In the genomic region with DNA sequence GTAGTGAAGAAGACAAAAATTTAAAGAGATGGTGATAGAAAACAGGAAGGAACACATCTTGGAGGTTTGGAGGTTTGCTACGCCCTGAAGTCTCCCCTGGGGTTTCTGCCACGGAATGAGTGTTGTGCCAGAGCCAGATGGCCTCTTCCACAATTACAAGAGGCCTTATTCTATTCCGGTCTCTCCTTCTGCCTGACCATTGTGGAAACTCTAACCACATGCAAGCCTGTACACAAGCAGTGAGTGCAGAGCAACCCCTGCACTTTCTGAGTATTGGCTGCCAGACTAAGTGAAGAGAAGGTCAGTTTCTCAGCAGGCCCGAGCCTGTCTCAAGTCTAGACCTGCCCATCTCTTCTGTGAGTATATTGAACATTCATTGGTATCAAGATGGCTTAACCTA, we compare ENCODE assay signal across 12 cellular contexts. TPM values are rescaled to one million over a fixed set of nuclear protein-coding genes. Genes with fewer than 3 reads are reported as not detected.
A peak's percentile ranks its signal among the peaks of the same experiment; 100 is the strongest.
DNase-seq lines count a peak whose midpoint lies in the region; ATAC-seq, FAIRE-seq and TF ChIP-seq lines count a peak whose summit lies in the region.
"Had no signal": no experiment of that assay in that cellular context is flagged by ENCODE, and none has a peak within 500 bp of the region (broad histone marks: within the 10 kb centered on the region; RNA-seq: fewer than 3 reads in every experiment).

No MANE protein-coding gene starts in this region.

- no peak overlapping the region for H3K4me2 ChIP-seq in parathyroid adenoma (ENCODE audit: low read length)

- no peak overlapping the region for H3K4me3 ChIP-seq in astrocyte of the cerebellum (ENCODE audit: low read depth, low read length)
- no peak overlapping the region for H3K4me3 ChIP-seq in parathyroid adenoma (ENCODE audit: low read depth, low read length)
- no peak overlapping the region for H3K4me3 ChIP-seq in Peyer's patch
- H3K4me3 ChIP-seq: psoas muscle had no signal

- TF ChIP-seq POLR2A in Peyer's patch (IDR thresholded peaks at IDR 0.05) (no peak), H54 (IDR thresholded peaks at IDR 0.05; ENCODE audit: low read depth, low read length) (no peak)

- H3K9ac ChIP-seq in parathyroid adenoma, result no peak overlapping the region

- no peak overlapping the region for H2AFZ ChIP-seq in parathyroid adenoma

- peak; percentile 48 for ATAC-seq in GM19397 (IDR thresholded peaks at IDR 0.05; ENCODE audit: unreplicated experiment)
- peak; percentile 55 for ATAC-seq in HG03354 (IDR thresholded peaks at IDR 0.05; ENCODE audit: poor library complexity, severe bottlenecking, unreplicated experiment)
- ATAC-seq in GM21367 (IDR thresholded peaks at IDR 0.05; ENCODE audit: unreplicated experiment), result no peak

- H3K9me3 ChIP-seq in parathyroid adenoma (ENCODE audit: control insufficient read depth, low read length) (no peaks in the 10 kb centered on the region), Peyer's patch (no peaks in the 10 kb centered on the region)
- H3K9me3 ChIP-seq: psoas muscle had no signal

- DNase-seq in astrocyte of the cerebellum (ENCODE audit: low read depth) (peak; percentile 65), NAMALWA (ENCODE audit: low spot score) (no peak), Peyer's patch (no peak), H54 (ENCODE audit: insufficient read length, low spot score) (no peak)
- DNase-seq: effector CD8-positive, alpha-beta T cell; NCI-H2029; psoas muscle; SW 1271 had no signal

- H3K79me2 ChIP-seq in parathyroid adenoma, result no peaks in the 10 kb centered on the region

- in situ Hi-C loops in astrocyte of the cerebellum (cut with HindIII; ENCODE audit: low sequenced_read_pairs), result no loop called here

- H3K27ac ChIP-seq in parathyroid adenoma (peak overlapping the region; percentile 7), Peyer's patch (no peak overlapping the region)

- H3K4me1 ChIP-seq in parathyroid adenoma (no peaks in the 10 kb centered on the region), Peyer's patch (no peaks in the 10 kb centered on the region)
- H3K4me1 ChIP-seq: psoas muscle had no signal

- TF ChIP-seq CTCF in astrocyte of the cerebellum (IDR thresholded peaks at IDR 0.05; ENCODE audit: low read depth, low read length, missing control alignments), result no peak
- TF ChIP-seq CTCF in parathyroid adenoma (IDR thresholded peaks at IDR 0.05), result no peak
- no peak for TF ChIP-seq CTCF in Peyer's patch (IDR thresholded peaks at IDR 0.05)

- FAIRE-seq in H54 (lab: Jason Lieb, UNC), result no peak

- H3K27me3 ChIP-seq in parathyroid adenoma (ENCODE audit: control insufficient read depth, insufficient read depth, low read length), result no peaks in the 10 kb centered on the region
- H3K27me3 ChIP-seq in Peyer's patch, result no peaks in the 10 kb centered on the region

- H3K36me3 ChIP-seq in parathyroid adenoma (ENCODE audit: control insufficient read depth, insufficient read depth, low read length) (no peaks in the 10 kb centered on the region), Peyer's patch (no peaks in the 10 kb centered on the region)

RNA-seq across cellular contexts. Expression of gene MYO1B, which starts 22.7 kb away (rescaled TPM):
- total RNA-seq in Peyer's patch, result 10 to 100 TPM; 13.1 to 25.5 (median 19.4) TPM
